8 cellular contexts compared by ENCODE assay signal in the genomic region with DNA sequence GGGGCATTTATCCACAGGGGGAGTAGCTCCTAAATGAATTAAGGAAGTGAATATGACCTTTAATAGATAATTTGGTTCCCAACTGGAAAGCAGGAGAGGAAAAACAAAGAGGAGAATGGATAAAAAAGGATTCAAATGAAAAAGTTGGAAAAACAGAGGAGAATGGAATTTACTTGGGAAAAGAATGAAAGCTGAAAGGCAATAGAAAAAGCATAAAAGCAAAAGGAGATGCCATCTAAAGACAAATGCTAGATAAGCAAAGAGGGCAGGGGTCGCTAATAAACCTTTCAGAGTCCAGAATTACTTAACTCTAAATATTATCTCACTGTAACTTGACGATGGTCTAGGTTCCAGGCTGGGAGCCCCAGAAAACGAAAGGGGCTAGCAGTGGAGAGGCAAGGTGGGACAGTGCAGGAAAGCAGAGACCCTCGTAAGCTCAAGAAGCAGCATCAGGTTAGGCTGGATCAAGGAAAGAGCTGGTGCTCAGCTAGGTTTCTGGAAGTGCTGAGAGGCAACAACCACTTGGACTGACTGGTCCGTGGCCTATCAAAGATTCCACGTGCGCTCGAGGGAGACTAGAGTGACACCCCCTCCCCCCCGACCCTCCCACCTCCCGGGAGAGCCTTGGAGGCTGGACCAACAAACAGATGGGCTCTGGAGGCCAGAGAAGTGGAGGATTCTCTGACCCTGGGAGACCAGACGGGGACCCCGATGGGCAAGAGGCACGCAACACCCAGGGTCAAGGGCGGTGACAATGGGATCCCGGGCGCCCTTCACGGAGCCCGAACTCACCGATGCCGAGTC. TPM values are rescaled to one million over a fixed set of nuclear protein-coding genes. Genes with fewer than 3 reads are reported as not detected.
DNase-seq lines count a peak whose midpoint lies in the region; ATAC-seq and TF ChIP-seq lines count a peak whose summit lies in the region.

No MANE protein-coding gene starts in this region.

- peaks cover 0 to 2% (median 0%) of the 10 kb centered on the region in 7 donors for H3K9me3 Mint-ChIP-seq in CD4-positive, CD25-positive, alpha-beta regulatory T cell

- peaks cover 4% of the 10 kb centered on the region for H3K27me3 ChIP-seq in CD4-positive, CD25-positive, alpha-beta regulatory T cell (ENCODE audit: control insufficient read depth, insufficient read depth, low read length)
- H3K27me3 ChIP-seq in adrenal gland (no peaks in the 10 kb centered on the region), kidney epithelial cell (ENCODE audit: control insufficient read depth, insufficient read depth, low read length) (no peaks in the 10 kb centered on the region), thyroid gland (no peaks in the 10 kb centered on the region)

- no peak overlapping the region for H3K27ac ChIP-seq in CD4-positive, CD25-positive, alpha-beta regulatory T cell (ENCODE audit: insufficient read depth, low read length, poor library complexity, severe bottlenecking)
- H3K27ac ChIP-seq in adrenal gland = peak overlapping the region in 3 of 5 donors; percentile 92 to 95 (median 92)
- peak overlapping the region in 1 of 3 donors; percentile 70 for H3K27ac ChIP-seq in thyroid gland

- peak overlapping the region; percentile 40 to 86 (median 57) for H3K27ac Mint-ChIP-seq in CD4-positive, CD25-positive, alpha-beta regulatory T cell

- peaks cover 29% of the 10 kb centered on the region for H3K27me3 Mint-ChIP-seq in CD4-positive, CD25-positive, alpha-beta regulatory T cell

- H3K4me1 ChIP-seq in CD4-positive, CD25-positive, alpha-beta regulatory T cell (ENCODE audit: control insufficient read depth, insufficient read depth, low read length, poor library complexity, severe bottlenecking) = peaks cover 23% of the 10 kb centered on the region
- H3K4me1 ChIP-seq in adrenal gland (replicated peaks in 1 of 2) (peaks cover 19 to 49% of the 10 kb centered on the region in 2 donors), thyroid gland (peaks cover 4 to 8% of the 10 kb centered on the region in 2 donors)

- intact Hi-C loops in adrenal gland (cut with DNase I) (loop anchor here (5.0 to 10.0 kb wide), 3 partner anchors 50 to 337 kb away; no protein-coding TSS in a partner anchor), thyroid gland (cut with DNase I) (loop anchor here (5.0 to 10.0 kb wide), 2 partner anchors 92 to 340 kb away; no protein-coding TSS in a partner anchor)

- H3K36me3 ChIP-seq in CD4-positive, CD25-positive, alpha-beta regulatory T cell (ENCODE audit: control insufficient read depth, insufficient read depth, low read length) = no peaks in the 10 kb centered on the region
- H3K36me3 ChIP-seq in adrenal gland (replicated peaks in 1 of 2) = no peaks in the 10 kb centered on the region
- no peaks in the 10 kb centered on the region for H3K36me3 ChIP-seq in kidney epithelial cell (ENCODE audit: control insufficient read depth, insufficient read depth, low read length)
- no peaks in the 10 kb centered on the region for H3K36me3 ChIP-seq in thyroid gland

- peak in 1 of 3 donors; percentile 1 for DNase-seq in CD4-positive, CD25-positive, alpha-beta regulatory T cell
- peak; percentile 26 for DNase-seq in HK-2 (ENCODE audit: unreplicated experiment)
- DNase-seq in adrenal gland = peak in 6 of 7 donors; percentile 27 to 60 (median 41)
- no peak for DNase-seq in kidney epithelial cell (ENCODE audit: low read depth)
- peak in 1 of 2 donors; percentile 5 for DNase-seq in thyroid gland
- no peak for DNase-seq in SW 1271 (lab: John Stamatoyannopoulos, UW)
- no peak for DNase-seq in NCI-H526 treated with DMSO at 0.1 percent for 48 hours (lab: John Stamatoyannopoulos, UW)
- no peak for DNase-seq in activated CD8-positive, alpha-beta memory T cell treated with anti-CD3 and anti-CD28 coated beads, Interleukin-2, amount 50 U/mL, for 4 hours

- H3K4me3 ChIP-seq in CD4-positive, CD25-positive, alpha-beta regulatory T cell (ENCODE audit: low read depth, low read length) = peak overlapping the region; percentile 56
- H3K4me3 ChIP-seq in adrenal gland = peak overlapping the region in 3 of 4 donors; percentile 67 to 98 (median 87)
- peak overlapping the region; percentile 58 for H3K4me3 ChIP-seq in kidney epithelial cell (ENCODE audit: low read depth, low read length)
- H3K4me3 ChIP-seq in thyroid gland (replicated peaks in 1 of 3) = peak overlapping the region; percentile 66 to 79 (median 78)

- no peaks in the 10 kb centered on the region for H3K9me3 ChIP-seq in CD4-positive, CD25-positive, alpha-beta regulatory T cell (ENCODE audit: control insufficient read depth in 2 of 2, low read length in 2 of 2)
- no peaks in the 10 kb centered on the region for H3K9me3 ChIP-seq in adrenal gland (replicated peaks in 1 of 3)
- H3K9me3 ChIP-seq in thyroid gland = no peaks in the 10 kb centered on the region

- ATAC-seq in CD4-positive, CD25-positive, alpha-beta regulatory T cell (ENCODE audit: low read depth in 2 of 2) = no peak

- H3K4me1 Mint-ChIP-seq in CD4-positive, CD25-positive, alpha-beta regulatory T cell = peaks cover 25 to 50% (median 37%) of the 10 kb centered on the region in 4 donors

- H3K4me3 Mint-ChIP-seq in CD4-positive, CD25-positive, alpha-beta regulatory T cell = peak overlapping the region; percentile 86 to 93 (median 91)

- 10 to 40% (median 17%) methylated on average over 5 to 20 of the region's 20 CpGs for WGBS in adrenal gland, 4 donors
- WGBS in thyroid gland, 2 donors = 27 to 38% methylated on average over 10 to 17 of the region's 20 CpGs

- H3K36me3 Mint-ChIP-seq in CD4-positive, CD25-positive, alpha-beta regulatory T cell = no peaks in the 10 kb centered on the region

- TF ChIP-seq POLR2A in adrenal gland (IDR thresholded peaks at IDR 0.05) (no peak), thyroid gland (IDR thresholded peaks at IDR 0.05) (no peak)

- no peak for TF ChIP-seq CTCF in adrenal gland (IDR thresholded peaks at IDR 0.05)
- TF ChIP-seq CTCF in kidney epithelial cell (IDR thresholded peaks at IDR 0.05; ENCODE audit: insufficient read depth, low read length, poor library complexity, severe bottlenecking) = no peak
- TF ChIP-seq CTCF in thyroid gland (IDR thresholded peaks at IDR 0.05) = no peak

RNA-seq across cellular contexts. Expression of a gene that starts 1.2 kb away (rescaled TPM):
- 4.4 TPM for total RNA-seq in CD4-positive, CD25-positive, alpha-beta regulatory T cell
- 1 to 10 TPM in 3 of 4 donors, under 1 TPM in 1; 0.96 to 2.0 (median 1.8) TPM for polyA plus RNA-seq in CD4-positive, CD25-positive, alpha-beta regulatory T cell
- 10 to 100 TPM; 13.6 to 41.3 (median 28.6) TPM for total RNA-seq in adrenal gland
- 10 to 100 TPM in 1 of 3 donors, 1 to 10 TPM in 2; 3.5 to 11.3 (median 3.9) TPM for polyA plus RNA-seq in adrenal gland
- total RNA-seq in kidney epithelial cell = 5.0 and 6.8 TPM in 2 replicates
- 10 to 100 TPM in 2 of 4 donors, 1 to 10 TPM in 2; 9.8 to 21.3 (median 10.0) TPM for total RNA-seq in thyroid gland

Comparison
In these comparisons a context has a peak if more than half of its experiments do, and no peak if none do; other contexts are left out.
1. DNase-seq: peak in HK-2 (single experiment) and adrenal gland (6 of 7); none in kidney epithelial cell (single experiment), SW 1271 (0 of 2), NCI-H526 treated with DMSO at 0.1 percent for 48 hours (single experiment) and activated CD8-positive, alpha-beta memory T cell treated with anti-CD3 and anti-CD28 coated beads, Interleukin-2, amount 50 U/mL, for 4 hours (single experiment).
2. Peak in every context shown above with its lines, with median percentiles within 50 percentile points of each other: H3K4me3 ChIP-seq.